Comparison of ENCODE assay signal across 14 cellular contexts in genomic region chr5:80220268-80220897, GRCh38. TPM values are rescaled to one million over a fixed set of nuclear protein-coding genes. Genes with fewer than 3 reads are reported as not detected.
DNase-seq lines count a peak whose midpoint lies in the region; ATAC-seq and TF ChIP-seq lines count a peak whose summit lies in the region.
"Had no signal": no experiment of that assay in that cellular context is flagged by ENCODE, and none has a peak within 500 bp of the region (broad histone marks: within the 10 kb centered on the region; RNA-seq: fewer than 3 reads in every experiment).

No MANE protein-coding gene starts in this region.

- no peak overlapping the region for H3K9ac ChIP-seq in SU-DHL-6 (ENCODE audit: low read length)

- no peak overlapping the region for H2AFZ ChIP-seq in SU-DHL-6 (ENCODE audit: low read depth, low read length, severe bottlenecking)

- no peaks in the 10 kb centered on the region for H3K9me2 ChIP-seq in SU-DHL-6 (replicated peaks; ENCODE audit: insufficient read depth, low read length)

- peaks cover 52% of the 10 kb centered on the region for H3F3A ChIP-seq in SU-DHL-6 (ENCODE audit: insufficient read depth)

- H3K9me3 ChIP-seq in SU-DHL-6 (ENCODE audit: insufficient read depth, low read length) = no peaks in the 10 kb centered on the region

- H3K9me3 Mint-ChIP-seq in stimulated activated naive CD8-positive, alpha-beta T cell treated with anti-CD3 and anti-CD28 coated beads, Interleukin-15, Interleukin-2, amounts not matched to agents 100 ng/mL and 50 ng/mL, for 24 hours = no peaks in the 10 kb centered on the region
- peaks cover 3% of the 10 kb centered on the region for H3K9me3 Mint-ChIP-seq in type B pancreatic cell

- no peaks in the 10 kb centered on the region for H4K20me1 ChIP-seq in SU-DHL-6 (ENCODE audit: low read depth, low read length)

- DNase-seq in stimulated activated naive CD8-positive, alpha-beta T cell treated with anti-CD3 and anti-CD28 coated beads, Interleukin-15, Interleukin-2, amounts not matched to agents 100 U/mL and 50 U/mL, for 24 hours = no peak
- DNase-seq in foreskin keratinocyte (peak in 1 of 2 donors; percentile 9), type B pancreatic cell (ENCODE audit: extremely low spot score, unreplicated experiment) (no peak), epidermal melanocyte (ENCODE audit: insufficient read length, low spot score) (no peak), glomerular visceral epithelial cell (ENCODE audit: extremely low spot score) (no peak), RKO (ENCODE audit: low spot score) (no peak)
- DNase-seq: activated CD4-positive, CD25-positive, alpha-beta regulatory T cell treated with anti-CD3 and anti-CD28 coated beads, Interleukin-2, amount 50 U/mL, for 72 hours; activated naive CD4-positive, alpha-beta T cell treated with Interleukin-2 at 50 U/mL for 16 hours; IMR-90; NCI-H187 treated with DMSO at 0.1 percent for 48 hours had no signal

- peaks cover 4% of the 10 kb centered on the region for H3K36me3 Mint-ChIP-seq in stimulated activated naive CD8-positive, alpha-beta T cell treated with anti-CD3 and anti-CD28 coated beads, Interleukin-15, Interleukin-2, amounts not matched to agents 100 ng/mL and 50 ng/mL, for 24 hours (ENCODE audit: low read depth)
- H3K36me3 Mint-ChIP-seq in type B pancreatic cell = peaks cover 6% of the 10 kb centered on the region

- H3K27me3 ChIP-seq in SU-DHL-6 (ENCODE audit: low read length) = no peaks in the 10 kb centered on the region
- no peaks in the 10 kb centered on the region for H3K27me3 ChIP-seq in foreskin keratinocyte

- H3K79me2 ChIP-seq in SU-DHL-6 (ENCODE audit: insufficient read depth, low read length) = peaks cover 96% of the 10 kb centered on the region

- 0 out of 2 replicates have a peak, but pooled peaks cover 2% of the 10 kb centered on the region for H3K36me3 ChIP-seq in SU-DHL-6 (ENCODE audit: low read length)

- peaks cover 9% of the 10 kb centered on the region for H3K4me1 ChIP-seq in foreskin keratinocyte

- H3K4me3 ChIP-seq in SU-DHL-6 (ENCODE audit: insufficient read depth, low read length, poor library complexity, severe bottlenecking) = no peak overlapping the region

- H3K27me3 Mint-ChIP-seq in stimulated activated naive CD8-positive, alpha-beta T cell treated with anti-CD3 and anti-CD28 coated beads, Interleukin-15, Interleukin-2, amounts not matched to agents 100 ng/mL and 50 ng/mL, for 24 hours = no peaks in the 10 kb centered on the region
- H3K27me3 Mint-ChIP-seq in type B pancreatic cell = no peaks in the 10 kb centered on the region
- H3K27me3 Mint-ChIP-seq: B cell had no signal

- H3K27ac Mint-ChIP-seq in stimulated activated naive CD8-positive, alpha-beta T cell treated with anti-CD3 and anti-CD28 coated beads, Interleukin-15, Interleukin-2, amounts not matched to agents 100 ng/mL and 50 ng/mL, for 24 hours = peak overlapping the region; percentile 80
- H3K27ac Mint-ChIP-seq in type B pancreatic cell = peak overlapping the region; percentile 36
- H3K27ac Mint-ChIP-seq: B cell had no signal

- no peak overlapping the region for H3K4me3 Mint-ChIP-seq in stimulated activated naive CD8-positive, alpha-beta T cell treated with anti-CD3 and anti-CD28 coated beads, Interleukin-15, Interleukin-2, amounts not matched to agents 100 ng/mL and 50 ng/mL, for 24 hours
- H3K4me3 Mint-ChIP-seq in type B pancreatic cell = no peak overlapping the region
- H3K4me3 Mint-ChIP-seq: B cell had no signal

- H3K27ac ChIP-seq in SU-DHL-6 (ENCODE audit: low read depth, low read length) (peak overlapping the region; percentile 86), foreskin keratinocyte (no peak overlapping the region)

- TF ChIP-seq CTCF in SU-DHL-6 (IDR thresholded peaks at IDR 0.05; ENCODE audit: insufficient read depth, low read length, poor library complexity, severe bottlenecking) (no peak), foreskin keratinocyte (conservative IDR thresholded peaks at IDR 0.05) (no peak), type B pancreatic cell (conservative IDR thresholded peaks at IDR 0.05) (no peak)

- H3K4me1 Mint-ChIP-seq in stimulated activated naive CD8-positive, alpha-beta T cell treated with anti-CD3 and anti-CD28 coated beads, Interleukin-15, Interleukin-2, amounts not matched to agents 100 ng/mL and 50 ng/mL, for 24 hours (ENCODE audit: low read depth) = peaks cover 67% of the 10 kb centered on the region
- peaks cover 25% of the 10 kb centered on the region for H3K4me1 Mint-ChIP-seq in type B pancreatic cell (ENCODE audit: unreplicated experiment)

- H3K4me2 ChIP-seq in SU-DHL-6 (ENCODE audit: low read depth, low read length, poor library complexity, severe bottlenecking) = no peak overlapping the region

- ATAC-seq in stimulated activated naive CD8-positive, alpha-beta T cell treated with anti-CD3 and anti-CD28 coated beads, Interleukin-15, Interleukin-2, amounts not matched to agents 100 U/mL and 50 U/mL, for 24 hours = no peak
- peak; percentile 55 for ATAC-seq in foreskin keratinocyte
- ATAC-seq: SK-N-SH treated with all-trans-retinoic acid at 6 μM for 48 hours had no signal

RNA-seq across cellular contexts. Expression of gene SERINC5, which starts 35.5 kb away (rescaled TPM):
- total RNA-seq in foreskin keratinocyte = 19.1 and 21.4 TPM in 2 replicates
- 2.9 and 3.9 TPM in 2 replicates for polyA plus RNA-seq in foreskin keratinocyte
- 59.0 and 161 TPM in 2 replicates for total RNA-seq in type B pancreatic cell (ENCODE audit: low replicate concordance)
